10 cellular contexts compared by ENCODE assay signal in the genomic region with DNA sequence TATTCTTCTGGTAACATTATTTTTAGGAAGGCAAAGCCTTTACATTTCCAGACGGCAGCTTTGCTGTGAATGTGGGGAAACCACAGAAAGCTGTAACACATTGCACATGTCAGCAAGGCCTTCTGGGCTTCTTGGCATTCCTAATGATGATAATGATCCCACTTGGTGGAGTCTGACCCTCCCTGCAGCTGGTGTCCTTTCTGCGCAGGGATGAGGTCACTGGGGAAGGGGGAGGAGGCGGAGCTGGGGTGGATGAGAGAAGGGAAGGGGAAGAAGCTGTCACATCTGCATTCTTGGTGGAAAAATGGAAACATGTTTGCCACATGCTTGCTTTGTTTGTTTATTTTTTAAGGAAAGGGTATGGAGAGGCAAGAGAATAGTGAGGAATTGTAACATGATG.
DNase-seq lines count a peak whose midpoint lies in the region; ATAC-seq, FAIRE-seq and TF ChIP-seq lines count a peak whose summit lies in the region.
"Had no signal": no experiment of that assay in that cellular context is flagged by ENCODE, and none has a peak within 500 bp of the region (broad histone marks: within the 10 kb centered on the region; RNA-seq: fewer than 3 reads in every experiment).

No MANE protein-coding gene starts in this region.

- no peak overlapping the region for H2AFZ ChIP-seq in trophoblast cell (ENCODE audit: insufficient read depth, low read length, poor library complexity)

- H3K36me3 ChIP-seq in BLaER1 treated with 17β-estradiol and CSF1 and Interleukin-3, amounts not matched to agents 10 nM and 100 nM = no peaks in the 10 kb centered on the region
- no peaks in the 10 kb centered on the region for H3K36me3 ChIP-seq in Panc1 (ENCODE audit: control insufficient read depth, insufficient read depth, low read length)
- no peaks in the 10 kb centered on the region for H3K36me3 ChIP-seq in gastroesophageal sphincter
- no peaks in the 10 kb centered on the region for H3K36me3 ChIP-seq in trophoblast cell (ENCODE audit: control insufficient read depth in 1 of 2, insufficient read depth in 2 of 2, low read length in 2 of 2)

- DNase-seq in Panc1 (ENCODE audit: low read depth, low spot score) (no peak), trophoblast cell (peak; percentile 92 to 95), GM12892 (ENCODE audit: insufficient read length) (no peak), NCI-H774 (lab: John Stamatoyannopoulos, UW) (no peak), T-helper 17 cell (no peak)
- DNase-seq: activated naive CD8-positive, alpha-beta T cell treated with anti-CD3 and anti-CD28 coated beads, Interleukin-2, amount 10 ng/mL, durations not matched to agents 7 days and 5 days had no signal

- in situ Hi-C loops in Panc1 (cut with HindIII; ENCODE audit: low pct_unique_long_range_greater_than_20kb, low sequenced_read_pairs) = no loop called here

- H3K4me3 Mint-ChIP-seq in T-helper 17 cell = no peak overlapping the region
- H3K4me3 Mint-ChIP-seq: activated naive CD8-positive, alpha-beta T cell treated with anti-CD3 and anti-CD28 coated beads, Interleukin-2, amount 10 ng/mL, durations not matched to agents 7 days and 5 days had no signal

- no peak overlapping the region for H4K91ac ChIP-seq in trophoblast cell (ENCODE audit: low read depth, low read length)

- no peak overlapping the region for H2BK5ac ChIP-seq in trophoblast cell (ENCODE audit: low read depth, low read length, poor library complexity)

- peaks cover 7% of the 10 kb centered on the region for H3K79me1 ChIP-seq in trophoblast cell (ENCODE audit: low read length)

- H3K4me3 ChIP-seq in BLaER1 treated with 17β-estradiol and CSF1 and Interleukin-3, amounts not matched to agents 10 nM and 100 nM = no peak overlapping the region
- H3K4me3 ChIP-seq in Panc1 (ENCODE audit: low read depth in 2 of 2, low read length in 2 of 2) (no peak overlapping the region), gastroesophageal sphincter (no peak overlapping the region), trophoblast cell (ENCODE audit: low read depth, low read length) (no peak overlapping the region)
- H3K4me3 ChIP-seq: SK-N-MC had no signal

- H3K36me3 Mint-ChIP-seq in T-helper 17 cell (ENCODE audit: low read depth) = no peaks in the 10 kb centered on the region

- H3K4ac ChIP-seq in trophoblast cell (ENCODE audit: low read depth, low read length) = no peak overlapping the region

- H3K18ac ChIP-seq in trophoblast cell (ENCODE audit: low read length) = no peak overlapping the region

- intact Hi-C loops in Panc1 (cut with micrococcal nuclease; ENCODE audit: unreplicated experiment) = loop anchor here (5.0 kb wide), 1 partner anchor 203 kb away; no protein-coding TSS in a partner anchor

- BruUV-seq in Panc1 (replicated peaks; lab: Mats Ljungman, UMichigan) = no TSS peak

- H4K8ac ChIP-seq in trophoblast cell (ENCODE audit: low read depth, low read length) = no peak overlapping the region

- no peaks in the 10 kb centered on the region for H3K27me3 Mint-ChIP-seq in T-helper 17 cell
- H3K27me3 Mint-ChIP-seq: activated naive CD8-positive, alpha-beta T cell treated with anti-CD3 and anti-CD28 coated beads, Interleukin-2, amount 10 ng/mL, durations not matched to agents 7 days and 5 days had no signal

- no peak for FAIRE-seq in GM12892 (lab: Jason Lieb, UNC)

- H3K4me1 Mint-ChIP-seq in T-helper 17 cell = peaks cover 6% of the 10 kb centered on the region

- TF ChIP-seq POLR2A in gastroesophageal sphincter (IDR thresholded peaks at IDR 0.05) (no peak), GM12892 (IDR thresholded peaks at IDR 0.05; ENCODE audit: low read depth, low read length) (no peak)

- 60% methylated on average over 1 of the region's 3 CpGs; no CpG with 5 or more reads in 1 of the 2 donors for WGBS in gastroesophageal sphincter (ENCODE audit: low coverage in 1 of 2), 2 donors
- no CpG with 5 or more reads among the region's 3 CpGs for WGBS in trophoblast cell (ENCODE audit: extremely low coverage, insufficient coverage, insufficient read length)

- TF ChIP-seq EP300 in gastroesophageal sphincter (IDR thresholded peaks at IDR 0.05) = no peak

- no peak overlapping the region for H3K27ac ChIP-seq in BLaER1 treated with 17β-estradiol and CSF1 and Interleukin-3, amounts not matched to agents 10 nM and 100 nM
- H3K27ac ChIP-seq in Panc1 (ENCODE audit: low read length) (peak overlapping the region; percentile 91), gastroesophageal sphincter (peak overlapping the region in 3 of 4 donors; percentile 66 to 94 (median 92)), trophoblast cell (ENCODE audit: low read depth, low read length) (no peak overlapping the region)
- H3K27ac ChIP-seq: SK-N-MC had no signal

- no peak overlapping the region for H4K12ac ChIP-seq in trophoblast cell (ENCODE audit: low read depth, low read length)

- H4K20me1 ChIP-seq in BLaER1 treated with 17β-estradiol and CSF1 and Interleukin-3, amounts not matched to agents 10 nM and 100 nM = peaks cover 0 to 7% (median 0%) of the 10 kb centered on the region in 11 experiments; a peak in 3 of 22 replicates

- H2BK120ac ChIP-seq in trophoblast cell (ENCODE audit: insufficient read depth, low read length, poor library complexity) = no peak overlapping the region

- H3K4me1 ChIP-seq in BLaER1 treated with 17β-estradiol and CSF1 and Interleukin-3, amounts not matched to agents 10 nM and 100 nM = peaks cover 47 to 62% (median 54%) of the 10 kb centered on the region in 10 experiments
- H3K4me1 ChIP-seq in Panc1 (ENCODE audit: control insufficient read depth, insufficient read depth, low read length) (peaks cover 52% of the 10 kb centered on the region), gastroesophageal sphincter (peaks cover 12 to 80% (median 32%) of the 10 kb centered on the region in 3 donors), trophoblast cell (ENCODE audit: control insufficient read depth in 1 of 2, insufficient read depth in 2 of 2, low read length in 2 of 2) (peaks cover 2 to 9% of the 10 kb centered on the region in 2 experiments)

- no peak overlapping the region for H3K23ac ChIP-seq in trophoblast cell (ENCODE audit: low read length)

- H2BK12ac ChIP-seq in trophoblast cell (ENCODE audit: low read length) = no peak overlapping the region

- no peaks in the 10 kb centered on the region for H3K79me2 ChIP-seq in trophoblast cell (ENCODE audit: control insufficient read depth, insufficient read depth, low read length, poor library complexity)

- H2AK5ac ChIP-seq in trophoblast cell (ENCODE audit: low read length) = no peak overlapping the region

- no peak for ATAC-seq in Panc1
- peak; percentile 29 for ATAC-seq in gastroesophageal sphincter
- ATAC-seq in HG02759 (IDR thresholded peaks at IDR 0.05; ENCODE audit: unreplicated experiment) = no peak
- no peak for ATAC-seq in T-helper 17 cell

- no peak overlapping the region for H3K27ac Mint-ChIP-seq in T-helper 17 cell
- H3K27ac Mint-ChIP-seq: activated naive CD8-positive, alpha-beta T cell treated with anti-CD3 and anti-CD28 coated beads, Interleukin-2, amount 10 ng/mL, durations not matched to agents 7 days and 5 days had no signal

- CTCF ChIA-PET in Panc1 (lab: Charles Lee) = no interaction called here

- H3K9ac ChIP-seq in BLaER1 treated with 17β-estradiol and CSF1 and Interleukin-3, amounts not matched to agents 10 nM and 100 nM = no peak overlapping the region
- H3K9ac ChIP-seq in trophoblast cell (ENCODE audit: low read length) = no peak overlapping the region

- POLR2A ChIA-PET in Panc1 (lab: Charles Lee) = no interaction called here

- TF ChIP-seq CTCF in Panc1 (IDR thresholded peaks at IDR 0.05) = no peak
- TF ChIP-seq CTCF in gastroesophageal sphincter (IDR thresholded peaks at IDR 0.05) = no peak

- H3K4me2 ChIP-seq in BLaER1 treated with 17β-estradiol and CSF1 and Interleukin-3, amounts not matched to agents 10 nM and 100 nM = peak overlapping the region; percentile 39 to 93 (median 50)
- no peak overlapping the region for H3K4me2 ChIP-seq in trophoblast cell (ENCODE audit: low read length)

- H3K14ac ChIP-seq in trophoblast cell (ENCODE audit: low read length) = no peak overlapping the region

- H3K9me3 ChIP-seq in BLaER1 treated with 17β-estradiol and CSF1 and Interleukin-3, amounts not matched to agents 10 nM and 100 nM (replicated peaks in 1 of 11) = no peaks in the 10 kb centered on the region
- H3K9me3 ChIP-seq in Panc1 (ENCODE audit: control insufficient read depth, insufficient read depth, low read depth, low read length) (no peaks in the 10 kb centered on the region), gastroesophageal sphincter (no peaks in the 10 kb centered on the region), trophoblast cell (ENCODE audit: insufficient read depth, low read depth, low read length) (no peaks in the 10 kb centered on the region), T-helper 17 cell (ENCODE audit: control insufficient read depth, low read length, poor library complexity, severe bottlenecking) (no peaks in the 10 kb centered on the region)

- H3K27me3 ChIP-seq in BLaER1 treated with 17β-estradiol and CSF1 and Interleukin-3, amounts not matched to agents 10 nM and 100 nM = no peaks in the 10 kb centered on the region
- H3K27me3 ChIP-seq in Panc1 (ENCODE audit: control insufficient read depth, insufficient read depth, low read length) (no peaks in the 10 kb centered on the region), gastroesophageal sphincter (no peaks in the 10 kb centered on the region), trophoblast cell (ENCODE audit: insufficient read depth, low read length) (no peaks in the 10 kb centered on the region)

Comparison
In these comparisons a context has a peak if more than half of its experiments do, and no peak if none do; other contexts are left out.
1. H3K27ac ChIP-seq: peak in Panc1 (single experiment) and gastroesophageal sphincter (3 of 4); none in BLaER1 treated with 17β-estradiol and CSF1 and Interleukin-3, amounts not matched to agents 10 nM and 100 nM (0 of 11) and trophoblast cell (single experiment).
2. DNase-seq: peak in trophoblast cell (2 of 2); none in Panc1 (single experiment), GM12892 (single experiment), NCI-H774 (single experiment) and T-helper 17 cell (0 of 3).